14 cellular contexts compared by ENCODE assay signal in genomic region chr1:100924212-100924611, GRCh38. TPM values are rescaled to one million over a fixed set of nuclear protein-coding genes. Genes with fewer than 3 reads are reported as not detected.
DNase-seq lines count a peak whose midpoint lies in the region; ATAC-seq and TF ChIP-seq lines count a peak whose summit lies in the region.
"Had no signal": no experiment of that assay in that cellular context is flagged by ENCODE, and none has a peak within 500 bp of the region (broad histone marks: within the 10 kb centered on the region; RNA-seq: fewer than 3 reads in every experiment).

No MANE protein-coding gene starts in this region.

- peaks cover 21 to 32% (median 27%) of the 10 kb centered on the region in 4 donors for H3K4me1 Mint-ChIP-seq in CD4-positive, CD25-positive, alpha-beta regulatory T cell

- peaks cover 0 to 1% (median 0%) of the 10 kb centered on the region in 7 donors for H3K9me3 Mint-ChIP-seq in CD4-positive, CD25-positive, alpha-beta regulatory T cell
- H3K9me3 Mint-ChIP-seq: effector memory CD8-positive, alpha-beta T cell had no signal

- no peaks in the 10 kb centered on the region for H3K9me3 ChIP-seq in CD4-positive, CD25-positive, alpha-beta regulatory T cell (ENCODE audit: control insufficient read depth in 2 of 2, low read length in 2 of 2)

- H3K36me3 Mint-ChIP-seq in CD4-positive, CD25-positive, alpha-beta regulatory T cell, result peaks cover 21% of the 10 kb centered on the region

- peaks cover 62% of the 10 kb centered on the region for H3K4me1 ChIP-seq in CD4-positive, CD25-positive, alpha-beta regulatory T cell (ENCODE audit: control insufficient read depth, insufficient read depth, low read length, poor library complexity, severe bottlenecking)
- peaks cover 7% of the 10 kb centered on the region for H3K4me1 ChIP-seq in foreskin keratinocyte

- DNase-seq in CD4-positive, CD25-positive, alpha-beta regulatory T cell, result peak in 1 of 3 donors; percentile 31
- DNase-seq in HS-5 (ENCODE audit: low read depth) (peak; percentile 29), foreskin keratinocyte (peak in 1 of 2 donors; percentile 41), middle frontal gyrus (ENCODE audit: extremely low spot score, low spot score) (no peak), NOMO-1 (lab: John Stamatoyannopoulos, UW; ENCODE audit: unreplicated experiment in 2 of 2) (no peak)
- peak; percentile 37 for DNase-seq in activated naive CD4-positive, alpha-beta T cell treated with anti-CD3 and anti-CD28 coated beads, Interleukin-2, amount 50 U/mL, for 16 hours
- DNase-seq: DMS53; effector memory CD8-positive, alpha-beta T cell; mammary epithelial cell; PC-9; stimulated activated naive CD4-positive, alpha-beta T cell treated with Interleukin-2 at 50 U/mL for 16 hours had no signal

- peak overlapping the region in 2 of 4 donors; percentile 13 to 73 for H3K4me3 Mint-ChIP-seq in CD4-positive, CD25-positive, alpha-beta regulatory T cell
- H3K4me3 Mint-ChIP-seq: brain had no signal

- peak; percentile 9 for TF ChIP-seq CTCF in foreskin keratinocyte (conservative IDR thresholded peaks at IDR 0.05)

- H3K27ac Mint-ChIP-seq in CD4-positive, CD25-positive, alpha-beta regulatory T cell, result peak overlapping the region in 1 of 3 donors; percentile 88
- H3K27ac Mint-ChIP-seq: brain; effector memory CD8-positive, alpha-beta T cell had no signal

- H3K27me3 ChIP-seq in CD4-positive, CD25-positive, alpha-beta regulatory T cell (ENCODE audit: control insufficient read depth, insufficient read depth, low read length), result no peaks in the 10 kb centered on the region
- no peaks in the 10 kb centered on the region for H3K27me3 ChIP-seq in foreskin keratinocyte

- H3K27ac ChIP-seq in CD4-positive, CD25-positive, alpha-beta regulatory T cell (ENCODE audit: insufficient read depth, low read length, poor library complexity, severe bottlenecking), result peak overlapping the region; percentile 68
- no peak overlapping the region for H3K27ac ChIP-seq in foreskin keratinocyte
- H3K27ac ChIP-seq: PC-9 had no signal

- ATAC-seq in CD4-positive, CD25-positive, alpha-beta regulatory T cell (ENCODE audit: low read depth in 2 of 2), result no peak
- ATAC-seq in foreskin keratinocyte (peak; percentile 75), HG02798 (IDR thresholded peaks at IDR 0.05; ENCODE audit: poor library complexity, unreplicated experiment) (no peak), GM18867 (IDR thresholded peaks at IDR 0.05; ENCODE audit: unreplicated experiment) (no peak)
- ATAC-seq: effector memory CD8-positive, alpha-beta T cell had no signal

- H3K4me3 ChIP-seq in CD4-positive, CD25-positive, alpha-beta regulatory T cell (ENCODE audit: low read depth, low read length), result no peak overlapping the region
- H3K4me3 ChIP-seq: PC-9 had no signal

- H3K36me3 ChIP-seq in CD4-positive, CD25-positive, alpha-beta regulatory T cell (ENCODE audit: control insufficient read depth, insufficient read depth, low read length), result peaks cover 6% of the 10 kb centered on the region

- no peaks in the 10 kb centered on the region for H3K27me3 Mint-ChIP-seq in CD4-positive, CD25-positive, alpha-beta regulatory T cell
- H3K27me3 Mint-ChIP-seq: brain; effector memory CD8-positive, alpha-beta T cell had no signal

RNA-seq across cellular contexts. Expression of gene SLC30A7, which starts 28.3 kb away (rescaled TPM):
- total RNA-seq in CD4-positive, CD25-positive, alpha-beta regulatory T cell, result 29.1 TPM
- 10 to 100 TPM; 12.8 to 16.8 (median 13.9) TPM for polyA plus RNA-seq in CD4-positive, CD25-positive, alpha-beta regulatory T cell
- total RNA-seq in foreskin keratinocyte, result 29.4 and 36.5 TPM in 2 replicates
- polyA plus RNA-seq in foreskin keratinocyte, result 4.2 and 4.3 TPM in 2 replicates

RNA-seq across cellular contexts. Expression of gene EXTL2, which starts 29.6 kb away (rescaled TPM):
- 1.6 TPM for total RNA-seq in CD4-positive, CD25-positive, alpha-beta regulatory T cell
- 1 to 10 TPM in 2 of 4 donors, under 1 TPM in 2; 0.91 to 2.7 (median 1.3) TPM for polyA plus RNA-seq in CD4-positive, CD25-positive, alpha-beta regulatory T cell
- total RNA-seq in foreskin keratinocyte, result 13.5 and 15.9 TPM in 2 replicates
- 7.2 and 7.7 TPM in 2 replicates for polyA plus RNA-seq in foreskin keratinocyte

Comparison
In these comparisons a context has a peak if more than half of its experiments do, and no peak if none do; other contexts are left out.
1. DNase-seq: peak in HS-5 (single experiment) and activated naive CD4-positive, alpha-beta T cell treated with anti-CD3 and anti-CD28 coated beads, Interleukin-2, amount 50 U/mL, for 16 hours (single experiment); none in middle frontal gyrus (single experiment) and NOMO-1 (0 of 2).